ENCODE assay signal across 23 cellular contexts in the genomic region with DNA sequence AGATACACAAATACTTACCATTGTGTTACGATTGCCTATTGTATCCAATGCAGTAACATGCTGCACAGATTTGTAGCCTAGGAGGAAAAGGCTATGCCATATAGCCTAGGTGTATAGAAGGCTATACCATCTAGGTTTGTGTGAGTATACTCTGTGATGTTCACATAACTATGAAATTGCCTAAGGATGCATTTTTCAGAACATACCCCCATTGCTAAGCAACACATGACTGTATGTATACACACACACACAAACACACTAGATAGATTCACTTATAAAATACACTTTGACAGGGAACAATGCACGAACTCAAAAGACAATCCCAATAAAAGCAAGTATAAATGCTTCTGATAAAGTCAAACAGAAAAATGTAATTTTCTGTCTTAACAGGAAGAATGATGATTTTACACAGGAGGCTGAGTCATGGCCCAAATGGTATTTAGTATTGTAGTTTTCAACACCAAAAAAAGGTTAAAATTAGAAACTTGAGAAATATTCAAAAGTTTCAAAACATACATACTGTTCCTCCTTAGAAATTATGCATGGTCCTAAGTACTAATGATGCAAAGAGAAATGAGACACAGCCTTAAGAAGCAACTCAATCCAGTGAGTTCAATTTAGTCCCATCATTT. TPM values are rescaled to one million over a fixed set of nuclear protein-coding genes. Genes with fewer than 3 reads are reported as not detected.
DNase-seq lines count a peak whose midpoint lies in the region; ATAC-seq and TF ChIP-seq lines count a peak whose summit lies in the region.
"Had no signal": no experiment of that assay in that cellular context is flagged by ENCODE, and none has a peak within 500 bp of the region (broad histone marks: within the 10 kb centered on the region; RNA-seq: fewer than 3 reads in every experiment).

No MANE protein-coding gene starts in this region.

- H3K4me1 ChIP-seq in GM23248 (ENCODE audit: insufficient read depth): peaks cover 24% of the 10 kb centered on the region
- H3K4me1 ChIP-seq in SJCRH30: no peaks in the 10 kb centered on the region
- no peaks in the 10 kb centered on the region for H3K4me1 ChIP-seq in left lung

- peaks cover 16% of the 10 kb centered on the region for H3F3A ChIP-seq in GM23248 (ENCODE audit: insufficient read depth)

- H3K9me3 ChIP-seq in GM23248 (ENCODE audit: low read depth) (no peaks in the 10 kb centered on the region), SJCRH30 (replicated peaks) (no peaks in the 10 kb centered on the region), left lung (no peaks in the 10 kb centered on the region)

- H3K36me3 ChIP-seq in GM23248 (ENCODE audit: low read depth): peaks cover 75% of the 10 kb centered on the region
- peaks cover 53% of the 10 kb centered on the region for H3K36me3 ChIP-seq in SJCRH30
- peaks cover 0 to 91% of the 10 kb centered on the region in 2 donors for H3K36me3 ChIP-seq in left lung

- 90 to 96% methylated on average over 2 of the region's 2 CpGs for WGBS in GM23248 (ENCODE audit: low coverage in 1 of 2, low lambda C conversion rate in 2 of 2, missing lambda C conversion rate in 2 of 2), 2 experiments

- in situ Hi-C loops in GM23248 (cut with MboI): loop anchor here (10.0 kb wide), 1 partner anchor 773 kb away; no protein-coding TSS in a partner anchor

- no peak overlapping the region for H2AFZ ChIP-seq in GM23248

- intact Hi-C loops in left lung (cut with DNase I): no loop called here

- H3K9me2 ChIP-seq in GM23248 (ENCODE audit: insufficient read depth): no peaks in the 10 kb centered on the region

- peaks cover 2% of the 10 kb centered on the region; the same call in 1 of the 2 replicates for H3K79me2 ChIP-seq in GM23248 (ENCODE audit: insufficient read depth)

- ATAC-seq in left lung: no peak
- ATAC-seq: CD8-positive, alpha-beta T cell had no signal

- no peak overlapping the region for H3K9ac ChIP-seq in GM23248

- H4K20me1 ChIP-seq in GM23248 (ENCODE audit: insufficient read depth): no peaks in the 10 kb centered on the region

- H3K27me3 ChIP-seq in GM23248 (replicated peaks; ENCODE audit: insufficient read depth) (no peaks in the 10 kb centered on the region), SJCRH30 (no peaks in the 10 kb centered on the region), left lung (no peaks in the 10 kb centered on the region)

- H3K4me3 ChIP-seq in GM23248 (no peak overlapping the region), SJCRH30 (no peak overlapping the region), left lung (no peak overlapping the region)

- H3K27ac ChIP-seq in GM23248 (peak overlapping the region; percentile 37), SJCRH30 (no peak overlapping the region), left lung (no peak overlapping the region)

- peak; percentile 49 for DNase-seq in GM23248
- peak; percentile 73 for DNase-seq in MV-4-11 (lab: John Stamatoyannopoulos, UW)
- DNase-seq in dermis blood vessel endothelial cell: peak; percentile 33
- DNase-seq in lung microvascular endothelial cell (ENCODE audit: low read depth in 2 of 2): peak; percentile 20 to 46
- DNase-seq in NCI-H446 treated with DMSO at 0.1 percent for 48 hours (lab: John Stamatoyannopoulos, UW): no peak
- no peak for DNase-seq in SJCRH30
- no peak for DNase-seq in activated CD4-positive, alpha-beta T cell treated with anti-CD3 and anti-CD28 coated beads for 4 hours
- DNase-seq in left lung: no peak
- DNase-seq: activated B cell treated with CpG ODN at 0.5 μM for 24 hours; activated CD4-positive, alpha-beta T cell treated with anti-CD3 and anti-CD28 coated beads, Interleukin-2, amount 50 U/mL, for 4 hours; activated CD8-positive, alpha-beta memory T cell treated with anti-CD3 and anti-CD28 coated beads, Interleukin-2, amount 50 U/mL, for 4 hours; CD8-positive, alpha-beta T cell; cerebellar nuclear complex; DMS 273 treated with DMSO at 0.1 percent for 48 hours; mesendoderm; NCI-H1694 treated with DMSO at 0.1 percent for 48 hours; NCI-H526; occipital lobe; small intestine; stimulated activated CD4-positive, alpha-beta T cell treated with anti-CD3 and anti-CD28 coated beads, Interleukin-2, amount 100 ng/mL, for 24 hours; SW 1271 had no signal

- no peak for TF ChIP-seq CTCF in left lung (IDR thresholded peaks at IDR 0.05)

- H3K4me2 ChIP-seq in GM23248 (ENCODE audit: unreplicated experiment): peak overlapping the region; percentile 8

RNA-seq across cellular contexts. Expression of gene FH, which starts 12.2 kb away (rescaled TPM):
- 63.1 and 87.3 TPM in 2 replicates for total RNA-seq in GM23248 (2014; rRNA removed; shearing (Covaris generic))
- 71.7 and 74.5 TPM in 2 replicates for polyA plus RNA-seq in GM23248 (2016; fragmentation: Nextera tagmentation; extraction: Ambion mirVana)
- total RNA-seq in dermis blood vessel endothelial cell (55.8 and 94.7 TPM in 2 replicates), lung microvascular endothelial cell (52.2 and 76.5 TPM in 2 replicates), left lung (10 to 100 TPM; 49.8 to 60.1 TPM)
- total RNA-seq in SJCRH30 (2014; rRNA removed; shearing (Covaris generic)): 87.5 and 97.5 TPM in 2 replicates

RNA-seq across cellular contexts. Expression of gene KMO, which starts 24.9 kb away (rescaled TPM):
- total RNA-seq in GM23248 (2014; rRNA removed; shearing (Covaris generic)): not detected in 2 replicates
- not detected in 2 replicates for polyA plus RNA-seq in GM23248 (2016; fragmentation: Nextera tagmentation; extraction: Ambion mirVana)
- total RNA-seq in dermis blood vessel endothelial cell (not detected in 2 replicates), lung microvascular endothelial cell (not detected in 2 replicates), left lung (10 to 100 TPM in 1 of 2 donors, 1 to 10 TPM in 1; 5.9 to 10.7 TPM)
- 0.04 TPM in 1 of 2 replicates, not detected in the other for total RNA-seq in SJCRH30 (2014; rRNA removed; shearing (Covaris generic))
- total RNA-seq: CD8-positive, alpha-beta T cell; epithelial cell of proximal tubule; G401 had no signal

Comparison
In these comparisons a context has a peak if more than half of its experiments do, and no peak if none do; other contexts are left out.
1. DNase-seq: peak in GM23248 (single experiment), MV-4-11 (single experiment), dermis blood vessel endothelial cell (single experiment) and lung microvascular endothelial cell (2 of 2); none in NCI-H446 treated with DMSO at 0.1 percent for 48 hours (single experiment), SJCRH30 (0 of 2), activated CD4-positive, alpha-beta T cell treated with anti-CD3 and anti-CD28 coated beads for 4 hours (0 of 2) and left lung (0 of 2).